Comparison of ENCODE assay signal across 25 cellular contexts in genomic region chr12:113453330-113453729, GRCh38. TPM values are rescaled to one million over a fixed set of nuclear protein-coding genes. Genes with fewer than 3 reads are reported as not detected.
"Had no signal": no experiment of that assay in that cellular context is flagged by ENCODE, and none has a peak within 500 bp of the region (broad histone marks: within the 10 kb centered on the region; RNA-seq: fewer than 3 reads in every experiment).

No MANE protein-coding gene starts in this region.

- H3K9ac ChIP-seq: KMS-11 had no signal

- H3K27ac Mint-ChIP-seq: IgD-negative memory B cell had no signal

- FAIRE-seq: HTR-8/SVneo, K562 had no signal

- H3K9me3 ChIP-seq: Peyer's patch, SJCRH30 had no signal

- H3K36me3 Mint-ChIP-seq: IgD-negative memory B cell had no signal

- H3K4me2 ChIP-seq: KMS-11 had no signal

- H3K4me1 ChIP-seq: Peyer's patch, SJCRH30 had no signal

- H3K4me3 Mint-ChIP-seq: IgD-negative memory B cell had no signal

- H3K9me3 Mint-ChIP-seq: IgD-negative memory B cell had no signal

- H3K4me3 ChIP-seq: K562, Peyer's patch, SJCRH30 had no signal

- DNase-seq: Kasumi-1, MM.1S, NCI-H1092 treated with DMSO at 0.1 percent for 48 hours, NCI-H1436, NCI-H187, NCI-H2029, NCI-H2081 treated with DMSO at 0.1 percent for 48 hours, NCI-H2171, NCI-H226, NCI-H446, NCI-H510A, NCI-H524 treated with DMSO at 0.1 percent for 48 hours, NCI-H69, NCI-H774, Peyer's patch, SHP77 treated with DMSO at 0.1 percent for 48 hours, SJCRH30 had no signal

- H3K27me3 ChIP-seq: Peyer's patch, SJCRH30 had no signal

- H3K27ac ChIP-seq: HL-60, KMS-11, Peyer's patch, SJCRH30 had no signal

- H3K36me3 ChIP-seq: Peyer's patch, SJCRH30 had no signal

- ATAC-seq: K562, Right ventricle myocardium inferior, SK-N-SH treated with all-trans-retinoic acid at 6 μM for 48 hours had no signal

RNA-seq across cellular contexts. Expression of gene LHX5, which starts 18.3 kb away (rescaled TPM):
- total RNA-seq: Peyer's patch, Right ventricle myocardium inferior, SJCRH30 had no signal
- polyA plus RNA-seq: IgD-negative memory B cell had no signal

RNA-seq across cellular contexts. Expression of gene SDS, which starts 49.6 kb away (rescaled TPM):
- total RNA-seq: Peyer's patch, Right ventricle myocardium inferior, RPMI7951, SJCRH30 had no signal
- polyA plus RNA-seq: IgD-negative memory B cell had no signal
